ENCODE assay signal across 8 cellular contexts in the genomic region with DNA sequence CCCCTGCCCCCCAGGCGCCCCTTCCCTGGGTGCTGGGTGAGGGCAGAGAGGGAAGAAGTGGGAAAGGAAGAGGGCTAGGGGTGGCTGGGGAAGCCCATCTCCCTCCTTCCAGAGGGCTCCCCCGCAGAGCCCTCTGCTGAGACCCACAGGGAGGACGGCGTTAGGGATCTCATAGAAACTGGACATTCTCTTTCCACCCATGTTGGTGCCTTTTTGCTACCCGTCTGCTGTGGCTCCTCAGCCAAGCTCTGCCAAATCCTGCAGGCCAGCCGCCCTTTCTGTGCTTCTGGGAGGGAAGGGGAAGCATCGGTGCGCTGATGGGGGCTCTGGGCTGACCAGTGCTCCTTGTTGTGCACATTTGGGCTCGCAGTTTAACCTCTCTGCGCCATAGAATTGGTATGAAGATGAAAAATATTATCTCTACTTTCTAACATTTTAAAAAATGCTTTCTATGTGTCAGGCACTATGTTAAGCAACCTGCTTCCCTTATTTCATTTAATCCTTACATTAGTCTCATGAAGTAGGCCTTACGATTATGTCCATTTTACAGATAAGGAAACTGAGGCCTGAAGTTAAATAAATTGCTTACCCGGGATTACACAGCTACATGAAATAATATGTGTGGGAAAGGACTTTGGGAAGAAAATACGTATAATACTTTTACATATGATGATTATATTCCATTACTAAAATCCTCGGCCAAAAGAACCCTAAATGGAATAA. TPM values are rescaled to one million over a fixed set of nuclear protein-coding genes. Genes with fewer than 3 reads are reported as not detected.
DNase-seq lines count a peak whose midpoint lies in the region; ATAC-seq and TF ChIP-seq lines count a peak whose summit lies in the region.

No MANE protein-coding gene starts in this region.

- no peak for TF ChIP-seq POLR2A in body of pancreas (IDR thresholded peaks at IDR 0.05)
- no peak for TF ChIP-seq POLR2A in transverse colon (IDR thresholded peaks at IDR 0.05)

- in situ Hi-C loops in transverse colon (cut with MboI; ENCODE audit: low pct_ligation_motif_present in 1 of 4, low pct_unique_long_range_greater_than_20kb in 1 of 4, low sequenced_read_pairs in 3 of 4), result loop anchor here in 1 of 4 donors (10.0 kb wide), 1 partner anchor 59 kb away; no protein-coding TSS in a partner anchor

- peak in 1 of 7 experiments; percentile 1 for TF ChIP-seq CTCF in body of pancreas (IDR thresholded peaks at IDR 0.05)
- no peak for TF ChIP-seq CTCF in lower lobe of right lung (IDR thresholded peaks at IDR 0.05)
- TF ChIP-seq CTCF in transverse colon (IDR thresholded peaks at IDR 0.05), result no peak
- no peak for TF ChIP-seq CTCF in GM20000 (IDR thresholded peaks at IDR 0.05; ENCODE audit: extremely low read depth, missing control alignments)

- H3K9me3 ChIP-seq in body of pancreas, result no peaks in the 10 kb centered on the region
- H3K9me3 ChIP-seq in lower lobe of right lung, result no peaks in the 10 kb centered on the region
- no peaks in the 10 kb centered on the region for H3K9me3 ChIP-seq in transverse colon

- H3K36me3 ChIP-seq in body of pancreas (replicated peaks in 1 of 2; ENCODE audit: insufficient read depth in 1 of 2, low read depth in 2 of 2), result no peaks in the 10 kb centered on the region
- H3K36me3 ChIP-seq in lower lobe of right lung, result no peaks in the 10 kb centered on the region
- no peaks in the 10 kb centered on the region for H3K36me3 ChIP-seq in transverse colon

- intact Hi-C loops in body of pancreas (cut with DNase I) (no loop called here), lower lobe of right lung (cut with DNase I) (no loop called here), transverse colon (cut with DNase I; ENCODE audit: low total_unique reads) (no loop called here)

- H3K4me1 ChIP-seq in body of pancreas, result peaks cover 45% of the 10 kb centered on the region
- peaks cover 81% of the 10 kb centered on the region for H3K4me1 ChIP-seq in lower lobe of right lung
- H3K4me1 ChIP-seq in transverse colon, result peaks cover 40 to 61% (median 42%) of the 10 kb centered on the region in 4 donors

- peak overlapping the region; percentile 72 for H3K27ac Mint-ChIP-seq in activated T-cell treated with anti-CD3 and anti-CD28 coated beads, Interleukin-2, amount 50 U/mL, for 72 hours

- H3K36me3 Mint-ChIP-seq in activated T-cell treated with anti-CD3 and anti-CD28 coated beads, Interleukin-2, amount 50 U/mL, for 72 hours (ENCODE audit: insufficient read depth in 2 of 2), result no peaks in the 10 kb centered on the region

- 39 to 40% methylated on average over 14 of the region's 14 CpGs for WGBS in body of pancreas, 2 donors
- WGBS in transverse colon (ENCODE audit: low coverage in 1 of 2), 2 donors, result 58 to 85% methylated on average over 4 to 14 of the region's 14 CpGs

- H3K27ac ChIP-seq in body of pancreas (peak overlapping the region; percentile 61 to 92 (median 89)), lower lobe of right lung (peak overlapping the region; percentile 83), transverse colon (peak overlapping the region; percentile 88 to 94 (median 90))

- H3K4me3 Mint-ChIP-seq in activated T-cell treated with anti-CD3 and anti-CD28 coated beads, Interleukin-2, amount 50 U/mL, for 72 hours, result peak overlapping the region; percentile 93 to 94

- H3K27me3 ChIP-seq in body of pancreas (no peaks in the 10 kb centered on the region), lower lobe of right lung (ENCODE audit: low read depth) (no peaks in the 10 kb centered on the region), transverse colon (no peaks in the 10 kb centered on the region)

- no peaks in the 10 kb centered on the region for H3K9me3 Mint-ChIP-seq in activated T-cell treated with anti-CD3 and anti-CD28 coated beads, Interleukin-2, amount 50 U/mL, for 72 hours

- TF ChIP-seq EP300 in transverse colon (IDR thresholded peaks at IDR 0.05; ENCODE audit: low read depth), result no peak

- peak overlapping the region; percentile 70 to 91 for H3K4me3 ChIP-seq in body of pancreas
- peak overlapping the region; percentile 95 for H3K4me3 ChIP-seq in lower lobe of right lung
- peak overlapping the region; percentile 85 to 98 (median 92) for H3K4me3 ChIP-seq in transverse colon

- ATAC-seq in activated T-cell treated with anti-CD3 and anti-CD28 coated beads, Interleukin-2, amount 50 U/mL, for 72 hours (replicated peaks in 1 of 2), result no peak
- ATAC-seq in body of pancreas (no peak), lower lobe of right lung (peak in 1 of 2 donors; percentile 4), HG03159 (IDR thresholded peaks at IDR 0.05; ENCODE audit: unreplicated experiment) (no peak)

- peaks cover 40% of the 10 kb centered on the region for H3K4me1 Mint-ChIP-seq in activated T-cell treated with anti-CD3 and anti-CD28 coated beads, Interleukin-2, amount 50 U/mL, for 72 hours (ENCODE audit: low read depth)

- no peak for DNase-seq in activated T-cell treated with anti-CD3 and anti-CD28 coated beads, Interleukin-2, amount 50 U/mL, for 72 hours
- DNase-seq in activated T-cell treated with anti-CD3 and anti-CD28 coated beads for 4 hours (no peak), body of pancreas (no peak), lower lobe of right lung (peak; percentile 46), transverse colon (no peak), COLO829 (ENCODE audit: low spot score) (no peak), GM20000 (ENCODE audit: low spot score) (no peak)

- peaks cover 6% of the 10 kb centered on the region for H3K27me3 Mint-ChIP-seq in activated T-cell treated with anti-CD3 and anti-CD28 coated beads, Interleukin-2, amount 50 U/mL, for 72 hours (ENCODE audit: low read depth)

RNA-seq across cellular contexts. Expression of a gene that starts 1.0 kb away (rescaled TPM):
- 10 to 100 TPM; 14.6 to 15.2 TPM for total RNA-seq in activated T-cell treated with anti-CD3 and anti-CD28 coated beads, Interleukin-2, amount 50 U/mL, for 72 hours
- total RNA-seq in body of pancreas, result 10 to 100 TPM; 12.7 to 22.1 TPM
- 39.9 TPM for total RNA-seq in lower lobe of right lung
- total RNA-seq in transverse colon, result 10 to 100 TPM; 19.9 to 76.7 (median 23.1) TPM

RNA-seq across cellular contexts. Expression of a gene that starts 15.3 kb away (rescaled TPM):
- total RNA-seq in activated T-cell treated with anti-CD3 and anti-CD28 coated beads, Interleukin-2, amount 50 U/mL, for 72 hours, result 1 to 10 TPM in 1 of 2 donors, under 1 TPM in 1; 0.62 to 1.4 TPM
- total RNA-seq in body of pancreas, result 10 to 100 TPM; 11.9 to 23.4 TPM
- 44.5 TPM for total RNA-seq in lower lobe of right lung
- 10 to 100 TPM in 2 of 4 donors, 1 to 10 TPM in 2; 8.1 to 51.7 (median 24.6) TPM for total RNA-seq in transverse colon

RNA-seq across cellular contexts. Expression of a gene that starts 45.7 kb away (rescaled TPM):
- total RNA-seq in activated T-cell treated with anti-CD3 and anti-CD28 coated beads, Interleukin-2, amount 50 U/mL, for 72 hours, result 100 to 1,000 TPM; 288 to 350 TPM
- total RNA-seq in body of pancreas (10 to 100 TPM; 26.2 to 26.7 TPM), lower lobe of right lung (104 TPM), transverse colon (100 to 1,000 TPM in 1 of 4 donors, 10 to 100 TPM in 3; 19.4 to 133 (median 28.3) TPM)

RNA-seq across cellular contexts. Expression of a gene that starts 48.7 kb away (rescaled TPM):
- total RNA-seq in activated T-cell treated with anti-CD3 and anti-CD28 coated beads, Interleukin-2, amount 50 U/mL, for 72 hours, result under 1 TPM; 0.26 to 0.44 TPM
- total RNA-seq in body of pancreas (not detected), lower lobe of right lung (not detected), transverse colon (under 1 TPM in 1 of 4 donors, not detected in 3; 0.32 TPM)
